In the genomic region with DNA sequence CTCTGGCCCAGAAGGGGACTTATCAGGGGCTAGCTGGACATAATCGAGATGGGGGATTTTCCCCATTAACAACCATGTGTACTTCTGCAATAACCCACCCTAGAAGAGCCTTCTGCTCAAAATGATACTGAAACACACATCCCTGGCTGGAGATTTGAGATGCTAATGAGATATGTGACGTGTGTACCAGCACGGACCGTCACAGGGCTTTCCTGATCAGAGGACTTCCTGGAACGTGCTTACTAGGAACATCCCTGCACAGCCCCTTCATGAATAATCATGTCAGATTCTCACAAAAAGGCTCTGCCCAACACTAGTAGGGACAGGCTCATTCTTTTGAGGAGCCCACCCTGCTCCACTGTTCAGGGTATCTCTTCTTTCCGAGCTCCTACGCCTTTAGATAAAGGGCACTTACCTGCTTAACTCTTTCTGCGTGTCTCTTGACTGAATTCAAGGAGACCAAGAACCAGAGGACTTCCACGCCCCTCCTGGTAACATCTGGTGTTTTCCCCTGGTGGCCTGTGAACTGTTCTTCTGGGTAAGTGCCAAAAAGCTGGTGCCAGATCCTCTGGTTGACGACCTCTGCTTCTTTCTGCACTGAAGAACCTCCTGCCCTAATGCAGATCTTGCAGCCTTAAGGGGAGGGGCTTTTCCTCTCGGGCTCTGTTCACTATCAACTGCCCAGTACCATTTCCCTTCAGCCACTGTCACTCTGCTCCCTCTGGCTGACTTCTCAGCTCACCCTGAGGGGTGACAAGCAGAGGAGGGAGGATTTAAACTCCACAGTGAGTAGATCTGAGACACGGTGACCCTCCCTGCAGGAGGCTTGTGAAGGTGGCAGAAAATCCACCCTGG, we compare ENCODE assay signal across 1 cellular context.
TF ChIP-seq lines count a peak whose summit lies in the region.

No MANE protein-coding gene starts in this region.

TF ChIP-seq in K562, 482 proteins besides CTCF, POLR2A, EP300 and RAD21 (continued from another document):
- no peak for TF ChIP-seq SMC3 (conservative IDR thresholded peaks at IDR 0.05; ENCODE audit: insufficient read depth, low read depth, low read length)
- no peak for TF ChIP-seq SMARCA5 (IDR thresholded peaks at IDR 0.05)
- TF ChIP-seq, protein P1, sequence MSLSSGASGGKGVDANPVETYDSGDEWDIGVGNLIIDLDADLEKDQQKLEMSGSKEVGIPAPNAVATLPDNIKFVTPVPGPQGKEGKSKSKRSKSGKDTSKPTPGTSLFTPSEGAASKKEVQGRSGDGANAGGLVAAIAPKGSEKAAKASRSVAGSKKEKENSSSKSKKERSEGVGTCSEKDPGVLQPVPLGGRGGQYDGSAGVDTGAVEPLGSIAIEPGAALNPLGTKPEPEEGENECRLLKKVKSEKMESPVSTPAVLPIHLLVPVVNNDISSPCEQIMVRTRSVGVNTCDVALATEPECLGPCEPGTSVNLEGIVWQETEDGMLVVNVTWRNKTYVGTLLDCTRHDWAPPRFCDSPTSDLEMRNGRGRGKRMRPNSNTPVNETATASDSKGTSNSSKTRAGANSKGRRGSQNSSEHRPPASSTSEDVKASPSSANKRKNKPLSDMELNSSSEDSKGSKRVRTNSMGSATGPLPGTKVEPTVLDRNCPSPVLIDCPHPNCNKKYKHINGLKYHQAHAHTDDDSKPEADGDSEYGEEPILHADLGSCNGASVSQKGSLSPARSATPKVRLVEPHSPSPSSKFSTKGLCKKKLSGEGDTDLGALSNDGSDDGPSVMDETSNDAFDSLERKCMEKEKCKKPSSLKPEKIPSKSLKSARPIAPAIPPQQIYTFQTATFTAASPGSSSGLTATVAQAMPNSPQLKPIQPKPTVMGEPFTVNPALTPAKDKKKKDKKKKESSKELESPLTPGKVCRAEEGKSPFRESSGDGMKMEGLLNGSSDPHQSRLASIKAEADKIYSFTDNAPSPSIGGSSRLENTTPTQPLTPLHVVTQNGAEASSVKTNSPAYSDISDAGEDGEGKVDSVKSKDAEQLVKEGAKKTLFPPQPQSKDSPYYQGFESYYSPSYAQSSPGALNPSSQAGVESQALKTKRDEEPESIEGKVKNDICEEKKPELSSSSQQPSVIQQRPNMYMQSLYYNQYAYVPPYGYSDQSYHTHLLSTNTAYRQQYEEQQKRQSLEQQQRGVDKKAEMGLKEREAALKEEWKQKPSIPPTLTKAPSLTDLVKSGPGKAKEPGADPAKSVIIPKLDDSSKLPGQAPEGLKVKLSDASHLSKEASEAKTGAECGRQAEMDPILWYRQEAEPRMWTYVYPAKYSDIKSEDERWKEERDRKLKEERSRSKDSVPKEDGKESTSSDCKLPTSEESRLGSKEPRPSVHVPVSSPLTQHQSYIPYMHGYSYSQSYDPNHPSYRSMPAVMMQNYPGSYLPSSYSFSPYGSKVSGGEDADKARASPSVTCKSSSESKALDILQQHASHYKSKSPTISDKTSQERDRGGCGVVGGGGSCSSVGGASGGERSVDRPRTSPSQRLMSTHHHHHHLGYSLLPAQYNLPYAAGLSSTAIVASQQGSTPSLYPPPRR (CRISPR knock-in tag; IDR thresholded peaks at IDR 0.05; ENCODE audit: borderline replicate concordance), result no peak
- no peak for TF ChIP-seq NR1H2 (CRISPR knock-in tag; IDR thresholded peaks at IDR 0.05)
- no peak for TF ChIP-seq RUNX1 (IDR thresholded peaks at IDR 0.05; ENCODE audit: low read depth)
- TF ChIP-seq ZNF274 (IDR thresholded peaks at IDR 0.05; ENCODE audit: borderline replicate concordance, low read depth, low read length), result no peak
- no peak for TF ChIP-seq BRD4 (IDR thresholded peaks at IDR 0.05)
- no peak for TF ChIP-seq ZNF444 (CRISPR knock-in tag; IDR thresholded peaks at IDR 0.05)
- TF ChIP-seq, protein P2, sequence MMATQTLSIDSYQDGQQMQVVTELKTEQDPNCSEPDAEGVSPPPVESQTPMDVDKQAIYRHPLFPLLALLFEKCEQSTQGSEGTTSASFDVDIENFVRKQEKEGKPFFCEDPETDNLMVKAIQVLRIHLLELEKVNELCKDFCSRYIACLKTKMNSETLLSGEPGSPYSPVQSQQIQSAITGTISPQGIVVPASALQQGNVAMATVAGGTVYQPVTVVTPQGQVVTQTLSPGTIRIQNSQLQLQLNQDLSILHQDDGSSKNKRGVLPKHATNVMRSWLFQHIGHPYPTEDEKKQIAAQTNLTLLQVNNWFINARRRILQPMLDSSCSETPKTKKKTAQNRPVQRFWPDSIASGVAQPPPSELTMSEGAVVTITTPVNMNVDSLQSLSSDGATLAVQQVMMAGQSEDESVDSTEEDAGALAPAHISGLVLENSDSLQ (IDR thresholded peaks at IDR 0.05), result 0 out of 2 replicates have a peak, but pooled peaks have one; percentile 31
- TF ChIP-seq NRF1 (conservative IDR thresholded peaks at IDR 0.05 in 1 of 2, IDR thresholded peaks at IDR 0.05 in 1 of 2), result peak in 1 of 2 experiments; percentile 21; a peak in 1 of 4 replicates
- TF ChIP-seq EP400 (IDR thresholded peaks at IDR 0.05), result no peak
- TF ChIP-seq MAZ (CRISPR knock-in tag; conservative IDR thresholded peaks at IDR 0.05 in 1 of 2, IDR thresholded peaks at IDR 0.05 in 1 of 2), result peak in 1 of 2 experiments; percentile 5; a peak in 1 of 4 replicates
- TF ChIP-seq ZNF707 (CRISPR knock-in tag; conservative IDR thresholded peaks at IDR 0.05), result no peak
- no peak for TF ChIP-seq ZBTB8A (IDR thresholded peaks at IDR 0.05; ENCODE audit: partially characterized antibody)
- TF ChIP-seq, protein P3, sequence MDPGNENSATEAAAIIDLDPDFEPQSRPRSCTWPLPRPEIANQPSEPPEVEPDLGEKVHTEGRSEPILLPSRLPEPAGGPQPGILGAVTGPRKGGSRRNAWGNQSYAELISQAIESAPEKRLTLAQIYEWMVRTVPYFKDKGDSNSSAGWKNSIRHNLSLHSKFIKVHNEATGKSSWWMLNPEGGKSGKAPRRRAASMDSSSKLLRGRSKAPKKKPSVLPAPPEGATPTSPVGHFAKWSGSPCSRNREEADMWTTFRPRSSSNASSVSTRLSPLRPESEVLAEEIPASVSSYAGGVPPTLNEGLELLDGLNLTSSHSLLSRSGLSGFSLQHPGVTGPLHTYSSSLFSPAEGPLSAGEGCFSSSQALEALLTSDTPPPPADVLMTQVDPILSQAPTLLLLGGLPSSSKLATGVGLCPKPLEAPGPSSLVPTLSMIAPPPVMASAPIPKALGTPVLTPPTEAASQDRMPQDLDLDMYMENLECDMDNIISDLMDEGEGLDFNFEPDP (CRISPR knock-in tag; IDR thresholded peaks at IDR 0.05), result no peak
- TF ChIP-seq SIN3B (IDR thresholded peaks at IDR 0.05; ENCODE audit: low read depth), result no peak
- TF ChIP-seq, protein P4, sequence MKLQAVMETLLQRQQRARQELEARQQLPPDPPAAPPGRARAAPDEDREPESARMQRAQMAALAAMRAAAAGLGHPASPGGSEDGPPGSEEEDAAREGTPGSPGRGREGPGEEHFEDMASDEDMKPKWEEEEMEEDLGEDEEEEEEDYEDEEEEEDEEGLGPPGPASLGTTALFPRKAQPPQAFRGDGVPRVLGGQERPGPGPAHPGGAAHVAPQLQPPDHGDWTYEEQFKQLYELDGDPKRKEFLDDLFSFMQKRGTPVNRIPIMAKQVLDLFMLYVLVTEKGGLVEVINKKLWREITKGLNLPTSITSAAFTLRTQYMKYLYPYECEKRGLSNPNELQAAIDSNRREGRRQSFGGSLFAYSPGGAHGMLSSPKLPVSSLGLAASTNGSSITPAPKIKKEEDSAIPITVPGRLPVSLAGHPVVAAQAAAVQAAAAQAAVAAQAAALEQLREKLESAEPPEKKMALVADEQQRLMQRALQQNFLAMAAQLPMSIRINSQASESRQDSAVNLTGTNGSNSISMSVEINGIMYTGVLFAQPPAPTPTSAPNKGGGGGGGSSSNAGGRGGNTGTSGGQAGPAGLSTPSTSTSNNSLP (IDR thresholded peaks at IDR 0.05; ENCODE audit: borderline replicate concordance, low read depth, low read length), result no peak
- TF ChIP-seq FOXA3 (CRISPR knock-in tag; conservative IDR thresholded peaks at IDR 0.05 in 1 of 2, IDR thresholded peaks at IDR 0.05 in 1 of 2), result no peak
- TF ChIP-seq TCF3 (CRISPR knock-in tag; IDR thresholded peaks at IDR 0.05), result no peak
- no peak for TF ChIP-seq RFX1 (IDR thresholded peaks at IDR 0.05)
- TF ChIP-seq NCOR1 (IDR thresholded peaks at IDR 0.05), result no peak
- no peak for TF ChIP-seq PCBP2 (IDR thresholded peaks at IDR 0.05; ENCODE audit: low read depth, low read length, poor library complexity, severe bottlenecking)
- TF ChIP-seq, protein P5, sequence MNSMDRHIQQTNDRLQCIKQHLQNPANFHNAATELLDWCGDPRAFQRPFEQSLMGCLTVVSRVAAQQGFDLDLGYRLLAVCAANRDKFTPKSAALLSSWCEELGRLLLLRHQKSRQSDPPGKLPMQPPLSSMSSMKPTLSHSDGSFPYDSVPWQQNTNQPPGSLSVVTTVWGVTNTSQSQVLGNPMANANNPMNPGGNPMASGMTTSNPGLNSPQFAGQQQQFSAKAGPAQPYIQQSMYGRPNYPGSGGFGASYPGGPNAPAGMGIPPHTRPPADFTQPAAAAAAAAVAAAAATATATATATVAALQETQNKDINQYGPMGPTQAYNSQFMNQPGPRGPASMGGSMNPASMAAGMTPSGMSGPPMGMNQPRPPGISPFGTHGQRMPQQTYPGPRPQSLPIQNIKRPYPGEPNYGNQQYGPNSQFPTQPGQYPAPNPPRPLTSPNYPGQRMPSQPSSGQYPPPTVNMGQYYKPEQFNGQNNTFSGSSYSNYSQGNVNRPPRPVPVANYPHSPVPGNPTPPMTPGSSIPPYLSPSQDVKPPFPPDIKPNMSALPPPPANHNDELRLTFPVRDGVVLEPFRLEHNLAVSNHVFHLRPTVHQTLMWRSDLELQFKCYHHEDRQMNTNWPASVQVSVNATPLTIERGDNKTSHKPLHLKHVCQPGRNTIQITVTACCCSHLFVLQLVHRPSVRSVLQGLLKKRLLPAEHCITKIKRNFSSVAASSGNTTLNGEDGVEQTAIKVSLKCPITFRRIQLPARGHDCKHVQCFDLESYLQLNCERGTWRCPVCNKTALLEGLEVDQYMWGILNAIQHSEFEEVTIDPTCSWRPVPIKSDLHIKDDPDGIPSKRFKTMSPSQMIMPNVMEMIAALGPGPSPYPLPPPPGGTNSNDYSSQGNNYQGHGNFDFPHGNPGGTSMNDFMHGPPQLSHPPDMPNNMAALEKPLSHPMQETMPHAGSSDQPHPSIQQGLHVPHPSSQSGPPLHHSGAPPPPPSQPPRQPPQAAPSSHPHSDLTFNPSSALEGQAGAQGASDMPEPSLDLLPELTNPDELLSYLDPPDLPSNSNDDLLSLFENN (IDR thresholded peaks at IDR 0.05; ENCODE audit: low read depth in 2 of 2, low read length in 2 of 2), result no peak
- no peak for TF ChIP-seq MYNN (IDR thresholded peaks at IDR 0.05)
- TF ChIP-seq MYNN (CRISPR knock-in tag; IDR thresholded peaks at IDR 0.05), result no peak
- no peak for TF ChIP-seq ETV1 (tag; conservative IDR thresholded peaks at IDR 0.05; ENCODE audit: low read depth)
- no peak for TF ChIP-seq PRMT5 (CRISPR knock-in tag; IDR thresholded peaks at IDR 0.05)
- TF ChIP-seq ZNF699 (CRISPR knock-in tag; IDR thresholded peaks at IDR 0.05; ENCODE audit: insufficient replicate concordance), result no peak
